Comparison of ENCODE assay signal across 25 cellular contexts in genomic region chr1:27549807-27550408, GRCh38.
"Had no signal": no experiment of that assay in that cellular context is flagged by ENCODE, and none has a peak within 500 bp of the region (broad histone marks: within the 10 kb centered on the region; RNA-seq: fewer than 3 reads in every experiment).

No MANE protein-coding gene starts in this region.

- DNase-seq: activated B cell treated with CpG ODN at 0.5 μM for 24 hours; activated CD4-positive, alpha-beta T cell treated with anti-CD3 and anti-CD28 coated beads for 1 hour; activated CD4-positive, alpha-beta T cell treated with anti-CD3 and anti-CD28 coated beads, Interleukin-2, amount 10 ng/mL, durations not matched to agents 24 days and 14 days; activated CD4-positive, alpha-beta T cell treated with anti-CD3 and anti-CD28 coated beads, Interleukin-2, amount 50 U/mL, for 48 hours; activated CD8-positive, alpha-beta memory T cell treated with anti-CD3 and anti-CD28 coated beads, Interleukin-2, amount 10 ng/mL, durations not matched to agents 7 days and 5 days; activated effector memory CD4-positive, alpha-beta T cell treated with anti-CD3 and anti-CD28 coated beads, Interleukin-2, amount 50 U/mL, for 16 hours; activated naive CD4-positive, alpha-beta T cell treated with Interleukin-2 at 50 U/mL for 16 hours; activated naive CD8-positive, alpha-beta T cell treated with anti-CD3 and anti-CD28 coated beads, Interleukin-2, amount 50 U/mL, for 24 hours; activated T-cell treated with anti-CD3 and anti-CD28 coated beads, Interleukin-2, amount 50 U/mL, for 24 hours; amniotic stem cell; Kasumi-1; KBM-7; NCI-H1105 treated with DMSO at 0.1 percent for 48 hours; NCI-H1436 treated with DMSO at 0.1 percent for 48 hours; NCI-H187; NCI-H2081; NCI-H510A treated with DMSO at 0.1 percent for 48 hours; Peyer's patch; T-cell; T-helper 2 cell; T1000 had no signal

- H3K27ac ChIP-seq: Peyer's patch, SK-N-MC had no signal

- ATAC-seq: activated CD8-positive, alpha-beta memory T cell treated with anti-CD3 and anti-CD28 coated beads, Interleukin-2, amount 10 ng/mL, durations not matched to agents 7 days and 5 days; activated naive CD4-positive, alpha-beta T cell treated with anti-CD3 and anti-CD28 coated beads, Interleukin-2, amount 50 U/mL, for 72 hours; activated naive CD8-positive, alpha-beta T cell treated with anti-CD3 and anti-CD28 coated beads, Interleukin-2, amount 50 U/mL, for 24 hours; T-cell had no signal

- H3K27me3 ChIP-seq: ascending aorta, Peyer's patch had no signal

- FAIRE-seq: TTC549 had no signal

- H3K9me3 ChIP-seq: ascending aorta, Peyer's patch had no signal

- H3K4me3 ChIP-seq: ascending aorta, Peyer's patch, SK-N-MC had no signal
